In genomic region chr5:154193176-154193575, GRCh38 we compare ENCODE assay signal across 1 cellular context.
TF ChIP-seq lines count a peak whose summit lies in the region.

No MANE protein-coding gene starts in this region.

TF ChIP-seq in IMR-90, 13 proteins besides CTCF, POLR2A, EP300 and RAD21:
- no peak for TF ChIP-seq CEBPB (IDR thresholded peaks at IDR 0.05; ENCODE audit: low read depth, low read length)
- no peak for TF ChIP-seq SMC3 (IDR thresholded peaks at IDR 0.05; ENCODE audit: low read depth, low read length)
- no peak for TF ChIP-seq MAZ (IDR thresholded peaks at IDR 0.05; ENCODE audit: borderline replicate concordance, low read depth, low read length)
TF ChIP-seq in IMR-90: peak in this region for 0.
